Comparison of ENCODE assay signal across 26 cellular contexts in the genomic region with DNA sequence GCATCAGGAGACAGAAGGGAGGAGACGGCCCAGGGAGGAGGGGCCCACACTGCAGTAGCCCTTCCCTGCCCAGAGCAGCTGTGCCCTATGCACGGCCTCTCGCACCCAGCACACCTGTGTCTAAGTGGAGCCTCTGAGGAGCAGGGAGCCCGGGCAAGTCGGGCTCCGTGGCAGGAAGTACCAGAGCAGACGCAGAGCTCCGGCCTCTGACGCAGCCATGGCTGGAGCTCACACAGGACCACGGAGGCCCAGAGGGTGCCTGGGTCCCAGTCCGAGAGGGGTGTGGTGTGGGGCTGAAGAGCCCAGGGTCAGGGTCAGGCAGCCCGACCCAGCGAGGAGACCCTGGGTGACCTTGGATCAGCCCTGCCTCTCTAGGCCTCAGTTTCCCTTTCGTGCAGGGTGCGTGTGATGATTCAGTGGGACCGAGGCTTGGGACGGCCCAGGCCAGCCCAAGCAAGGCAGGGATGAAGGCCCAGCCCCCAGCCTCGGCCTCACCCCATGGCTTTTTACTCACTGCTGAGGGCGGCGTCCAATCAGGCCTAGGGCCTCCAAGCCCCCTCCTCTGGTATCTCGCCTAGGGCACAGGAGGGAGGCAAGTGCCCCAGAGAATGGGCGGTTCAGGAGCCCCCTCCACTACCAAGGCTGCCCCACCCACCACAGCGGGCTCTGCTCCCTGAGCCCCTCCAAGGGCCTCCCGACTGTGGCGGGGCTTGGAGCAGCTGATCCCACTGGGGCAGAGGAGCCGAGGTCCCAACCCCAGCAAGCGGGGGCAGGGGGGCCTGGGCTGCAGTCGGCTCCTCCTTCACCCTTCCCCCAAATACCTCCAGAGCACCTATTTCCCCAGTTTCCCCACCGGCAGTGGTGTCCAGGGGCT. TPM values are rescaled to one million over a fixed set of nuclear protein-coding genes. Genes with fewer than 3 reads are reported as not detected.
DNase-seq lines count a peak whose midpoint lies in the region; ATAC-seq and TF ChIP-seq lines count a peak whose summit lies in the region.
"Had no signal": no experiment of that assay in that cellular context is flagged by ENCODE, and none has a peak within 500 bp of the region (broad histone marks: within the 10 kb centered on the region; RNA-seq: fewer than 3 reads in every experiment).

No MANE protein-coding gene starts in this region.

- peaks cover 3% of the 10 kb centered on the region; the same call in 1 of the 2 replicates for H3K4me1 ChIP-seq in Karpas-422 (ENCODE audit: low read length)
- H3K4me1 ChIP-seq in body of pancreas, result peaks cover 90% of the 10 kb centered on the region
- H3K4me1 ChIP-seq in psoas muscle, result peaks cover 38% of the 10 kb centered on the region

- H3K4me3 ChIP-seq in Karpas-422 (ENCODE audit: low read length) (no peak overlapping the region), body of pancreas (no peak overlapping the region), psoas muscle (no peak overlapping the region)
- H3K4me3 ChIP-seq: GM23248, lung had no signal

- no peak for ATAC-seq in body of pancreas
- peak in 1 of 4 donors; percentile 12 for ATAC-seq in psoas muscle
- no peak for ATAC-seq in HG03565 (IDR thresholded peaks at IDR 0.05; ENCODE audit: unreplicated experiment)
- no peak for ATAC-seq in HG03520 (IDR thresholded peaks at IDR 0.05; ENCODE audit: unreplicated experiment)
- ATAC-seq: foreskin keratinocyte; stimulated activated naive CD8-positive, alpha-beta T cell treated with anti-CD3 and anti-CD28 coated beads, Interleukin-15, amount 100 ng/mL, for 72 hours had no signal

- peaks cover 2% of the 10 kb centered on the region for H4K20me1 ChIP-seq in Karpas-422 (ENCODE audit: insufficient read depth, low read depth, low read length)

- no peaks in the 10 kb centered on the region for H3K79me2 ChIP-seq in Karpas-422 (ENCODE audit: low read length)

- no peak overlapping the region for H2AFZ ChIP-seq in Karpas-422 (ENCODE audit: low read length)
- H2AFZ ChIP-seq: GM23248 had no signal

- H3K36me3 ChIP-seq in Karpas-422 (ENCODE audit: insufficient read depth, low read length) (no peaks in the 10 kb centered on the region), body of pancreas (replicated peaks in 1 of 2; ENCODE audit: insufficient read depth in 1 of 2, low read depth in 2 of 2) (no peaks in the 10 kb centered on the region), psoas muscle (ENCODE audit: insufficient read depth in 1 of 2, low read depth in 1 of 2) (no peaks in the 10 kb centered on the region)
- H3K36me3 ChIP-seq: neutrophil had no signal

- H3K27me3 ChIP-seq in Karpas-422 (ENCODE audit: low read length) (no peaks in the 10 kb centered on the region), body of pancreas (no peaks in the 10 kb centered on the region), psoas muscle (ENCODE audit: insufficient read depth in 3 of 3, low read length in 2 of 3) (peaks cover 0 to 7% (median 0%) of the 10 kb centered on the region in 3 donors)
- H3K27me3 ChIP-seq: neutrophil had no signal

- TF ChIP-seq CTCF in body of pancreas (IDR thresholded peaks at IDR 0.05) (no peak), psoas muscle (IDR thresholded peaks at IDR 0.05) (no peak)

- 81 to 84% methylated on average over 6 to 21 of the region's 29 CpGs for WGBS in body of pancreas, 2 donors
- WGBS in psoas muscle, 3 donors, result 69 to 79% (median 70%) methylated on average over 25 to 29 of the region's 29 CpGs

- H3K27ac ChIP-seq in Karpas-422 (ENCODE audit: low read length), result no peak overlapping the region
- peak overlapping the region; percentile 88 to 98 (median 96) for H3K27ac ChIP-seq in body of pancreas
- peak overlapping the region; percentile 93 for H3K27ac ChIP-seq in psoas muscle
- H3K27ac ChIP-seq: foreskin keratinocyte, GM23248, KMS-11, neutrophil had no signal

- H3K9ac ChIP-seq in Karpas-422 (ENCODE audit: low read length), result no peak overlapping the region
- H3K9ac ChIP-seq: GM23248, KMS-11 had no signal

- no peak overlapping the region for H3K4me2 ChIP-seq in Karpas-422 (ENCODE audit: low read depth, low read length, poor library complexity, severe bottlenecking)
- H3K4me2 ChIP-seq: KMS-11 had no signal

- H3K9me3 ChIP-seq in Karpas-422 (ENCODE audit: low read length) (no peaks in the 10 kb centered on the region), body of pancreas (no peaks in the 10 kb centered on the region), psoas muscle (no peaks in the 10 kb centered on the region)
- H3K9me3 ChIP-seq: neutrophil had no signal

- intact Hi-C loops in body of pancreas (cut with DNase I), result no loop called here
- intact Hi-C loops in psoas muscle (cut with DNase I), result loop anchor here (2.0 to 5.0 kb wide), 4 partner anchors 44 to 207 kb away; no protein-coding TSS in a partner anchor

- DNase-seq in NCI-H1092 treated with DMSO at 0.1 percent for 48 hours (lab: John Stamatoyannopoulos, UW) (peak; percentile 52), NCI-H1092 (lab: John Stamatoyannopoulos, UW) (no peak), Karpas-422 (peak; percentile 63), body of pancreas (peak in 1 of 4 donors; percentile 9), psoas muscle (no peak), NCI-H1048 (lab: John Stamatoyannopoulos, UW) (no peak)
- DNase-seq: 8988T; activated CD4-positive, alpha-beta memory T cell treated with anti-CD3 and anti-CD28 coated beads for 36 hours; activated CD4-positive, CD25-positive, alpha-beta regulatory T cell; activated naive CD8-positive, alpha-beta T cell treated with anti-CD3 and anti-CD28 coated beads for 36 hours; AML-193; COR-L47; effector CD4-positive, alpha-beta T cell; erythroblast; foreskin keratinocyte; GM23248; NCI-H446; retina; stimulated activated naive CD8-positive, alpha-beta T cell treated with anti-CD3 and anti-CD28 coated beads, Interleukin-15, amount 100 ng/mL, for 72 hours; T1000 had no signal

- TF ChIP-seq POLR2A in body of pancreas (IDR thresholded peaks at IDR 0.05), result no peak

- H3K9me2 ChIP-seq in Karpas-422 (replicated peaks; ENCODE audit: insufficient read depth, low read length), result no peaks in the 10 kb centered on the region

RNA-seq across cellular contexts. Expression of a gene that starts 4.3 kb away (rescaled TPM):
- total RNA-seq in Karpas-422 (2014; rRNA removed; shearing (Covaris generic); ENCODE audit: low replicate concordance), result 12.3 and 38.5 TPM in 2 replicates
- total RNA-seq in body of pancreas (100 to 1,000 TPM in 1 of 2 donors, 10 to 100 TPM in 1; 94.2 to 275 TPM), psoas muscle (10 to 100 TPM; 15.5 to 46.3 (median 31.5) TPM)
- polyA plus RNA-seq in psoas muscle, result 10 to 100 TPM; 25.9 to 66.5 (median 46.8) TPM

RNA-seq across cellular contexts. Expression of a gene that starts 20.8 kb away (rescaled TPM):
- total RNA-seq in Karpas-422 (2014; rRNA removed; shearing (Covaris generic); ENCODE audit: low replicate concordance), result not detected in 2 replicates
- total RNA-seq in body of pancreas, result 10 to 100 TPM in 1 of 2 donors, 1 to 10 TPM in 1; 2.0 to 25.7 TPM
- total RNA-seq in psoas muscle, result 1 to 10 TPM; 1.4 to 2.7 (median 2.3) TPM
- polyA plus RNA-seq in psoas muscle, result 1 to 10 TPM; 2.2 to 5.3 (median 3.5) TPM
- total RNA-seq: activated CD4-positive, alpha-beta memory T cell treated with anti-CD3 and anti-CD28 coated beads for 36 hours; GM23248 had no signal
- polyA plus RNA-seq: GM23248 had no signal

RNA-seq across cellular contexts. Expression of a gene that starts 28.8 kb away (rescaled TPM):
- not detected in 2 replicates for total RNA-seq in Karpas-422 (2014; rRNA removed; shearing (Covaris generic); ENCODE audit: low replicate concordance)
- 10 to 100 TPM; 14.8 to 47.0 TPM for total RNA-seq in body of pancreas
- 10 to 100 TPM; 47.0 to 55.3 (median 48.8) TPM for total RNA-seq in psoas muscle
- polyA plus RNA-seq in psoas muscle, result 10 to 100 TPM; 34.7 to 73.4 (median 48.4) TPM

RNA-seq across cellular contexts. Expression of a gene that starts 51.2 kb away (rescaled TPM):
- total RNA-seq in Karpas-422 (2014; rRNA removed; shearing (Covaris generic); ENCODE audit: low replicate concordance), result not detected in 2 replicates
- total RNA-seq in body of pancreas (1 to 10 TPM in 1 of 2 donors, under 1 TPM in 1; 0.78 to 4.6 TPM), psoas muscle (1 to 10 TPM in 3 of 4 donors, not detected in 1; 3.2 to 4.9 (median 4.1) TPM)
- polyA plus RNA-seq in psoas muscle, result 1 to 10 TPM; 3.0 to 4.6 (median 4.0) TPM
- total RNA-seq: cerebellum, foreskin keratinocyte, GM23248 had no signal
- polyA plus RNA-seq: foreskin keratinocyte, GM23248 had no signal

RNA-seq across cellular contexts. Expression of a gene that starts 56.8 kb away (rescaled TPM):
- total RNA-seq in Karpas-422 (2014; rRNA removed; shearing (Covaris generic); ENCODE audit: low replicate concordance), result not detected in 2 replicates
- total RNA-seq in body of pancreas (not detected), psoas muscle (10 to 100 TPM in 1 of 4 donors, 1 to 10 TPM in 2, under 1 TPM in 1; 0.44 to 14.7 (median 5.5) TPM)
- 10 to 100 TPM; 10.7 to 15.0 (median 10.8) TPM for polyA plus RNA-seq in psoas muscle
- total RNA-seq: activated CD4-positive, alpha-beta memory T cell treated with anti-CD3 and anti-CD28 coated beads for 36 hours; activated naive CD8-positive, alpha-beta T cell treated with anti-CD3 and anti-CD28 coated beads for 36 hours; cerebellum; foreskin keratinocyte; GM23248 had no signal
- polyA plus RNA-seq: foreskin keratinocyte, GM23248 had no signal

Comparison
In these comparisons a context has a peak if more than half of its experiments do, and no peak if none do; other contexts are left out.
1. DNase-seq: peak in NCI-H1092 treated with DMSO at 0.1 percent for 48 hours (single experiment) and Karpas-422 (single experiment); none in NCI-H1092 (single experiment), psoas muscle (0 of 2) and NCI-H1048 (single experiment).
2. RNA of a gene that starts 28.8 kb away (total RNA-seq): 47.0 to 55.3 TPM in psoas muscle and 14.8 to 47.0 TPM in body of pancreas; not detected in Karpas-422; every median in the first group is over 10 times any median in the second.